In the genomic region with DNA sequence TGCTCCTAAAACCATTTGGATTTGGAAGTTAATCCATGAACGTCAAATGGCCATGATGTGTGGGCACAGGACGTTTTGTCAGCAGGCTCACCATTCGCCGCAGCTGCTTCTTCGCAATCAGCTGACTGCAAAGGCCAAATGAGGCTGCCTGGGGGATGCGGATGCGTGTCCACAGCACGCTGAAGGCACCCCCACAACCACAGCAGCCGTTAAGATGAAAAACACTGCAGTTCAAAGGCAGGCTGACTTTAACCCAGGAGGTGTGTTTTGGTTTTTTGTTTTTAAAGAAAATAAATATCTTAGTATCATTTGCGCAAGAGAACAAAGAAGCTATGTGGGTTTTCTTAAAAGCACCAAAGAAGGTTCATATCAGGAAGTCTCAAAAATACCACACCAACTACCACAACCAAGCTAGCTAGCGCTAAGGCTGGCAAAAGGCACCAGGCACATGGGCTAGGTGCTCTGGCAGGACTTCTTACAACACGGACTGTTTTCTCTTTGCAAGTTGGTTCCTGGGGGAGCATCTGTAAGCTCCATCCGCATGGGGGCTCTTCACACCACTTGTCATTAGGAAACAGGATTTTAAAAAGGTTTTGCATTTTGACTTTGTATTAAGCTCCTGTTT, we compare ENCODE assay signal across 11 cellular contexts. TPM values are rescaled to one million over a fixed set of nuclear protein-coding genes. Genes with fewer than 3 reads are reported as not detected.
A peak's percentile ranks its signal among the peaks of the same experiment; 100 is the strongest.
DNase-seq lines count a peak whose midpoint lies in the region; ATAC-seq and TF ChIP-seq lines count a peak whose summit lies in the region.
"Had no signal": no experiment of that assay in that cellular context is flagged by ENCODE, and none has a peak within 500 bp of the region (broad histone marks: within the 10 kb centered on the region; RNA-seq: fewer than 3 reads in every experiment).

No MANE protein-coding gene starts in this region.

- H3F3A ChIP-seq in PC-9 (ENCODE audit: insufficient read depth, low read depth), result no peaks in the 10 kb centered on the region

- CTCF ChIA-PET in PC-9 (lab: Charles Lee), result no interaction called here

- no peaks in the 10 kb centered on the region for H3K27me3 ChIP-seq in DND-41 (ENCODE audit: insufficient read depth, low read length, poor library complexity)
- H3K27me3 ChIP-seq in PC-9 (ENCODE audit: insufficient read depth, low read depth), result no peaks in the 10 kb centered on the region

- DNase-seq in DND-41 (peak; percentile 56), astrocyte of the spinal cord (ENCODE audit: low read depth, low spot score) (peak; percentile 77), NCI-H2227 (lab: John Stamatoyannopoulos, UW; ENCODE audit: unreplicated experiment) (no peak), PC-9 (no peak)
- DNase-seq in activated CD4-positive, alpha-beta T cell treated with anti-CD3 and anti-CD28 coated beads, Interleukin-2, amount 50 U/mL, for 48 hours, result peak; percentile 51 to 55
- peak; percentile 43 for DNase-seq in stimulated activated CD4-positive, alpha-beta T cell treated with anti-CD3 and anti-CD28 coated beads, Interleukin-2, amount 100 ng/mL, for 4 hours (ENCODE audit: low read depth)
- DNase-seq: C1 segment of cervical spinal cord, NCI-H2107, RPMI8226 had no signal

- intact Hi-C loops in PC-9 (cut with micrococcal nuclease; ENCODE audit: unreplicated experiment), result no loop called here

- ATAC-seq in DND-41 (ENCODE audit: insufficient read depth, low read depth), result peak; percentile 74
- no peak for ATAC-seq in GM21526 (IDR thresholded peaks at IDR 0.05; ENCODE audit: low FRiP score, unreplicated experiment)
- no peak for ATAC-seq in HG02571 (IDR thresholded peaks at IDR 0.05; ENCODE audit: unreplicated experiment)

- in situ Hi-C loops in astrocyte of the spinal cord (cut with HindIII; ENCODE audit: low sequenced_read_pairs), result no loop called here

- H3K4me3 ChIP-seq in DND-41 (ENCODE audit: low read depth in 1 of 2, low read length in 2 of 2), result no peak overlapping the region
- H3K4me3 ChIP-seq in astrocyte of the spinal cord (ENCODE audit: low read depth, low read length), result no peak overlapping the region
- H3K4me3 ChIP-seq in PC-9, result no peak overlapping the region

- H3K27ac ChIP-seq in DND-41 (ENCODE audit: low read length) (no peak overlapping the region), PC-9 (no peak overlapping the region)

- H3K9me2 ChIP-seq in PC-9 (ENCODE audit: insufficient read depth), result no peaks in the 10 kb centered on the region

- no peaks in the 10 kb centered on the region; the same call in 1 of the 2 replicates for H4K20me1 ChIP-seq in DND-41 (ENCODE audit: insufficient read depth, low read length)
- no peaks in the 10 kb centered on the region for H4K20me1 ChIP-seq in PC-9 (ENCODE audit: insufficient read depth)

- H2AFZ ChIP-seq in DND-41 (ENCODE audit: low read depth, low read length) (no peak overlapping the region), PC-9 (no peak overlapping the region)

- no peak overlapping the region for H3K4me2 ChIP-seq in DND-41 (ENCODE audit: insufficient read depth, low read length)
- no peak overlapping the region for H3K4me2 ChIP-seq in PC-9

- no peaks in the 10 kb centered on the region for H3K79me2 ChIP-seq in DND-41 (ENCODE audit: insufficient read depth, low read length)
- H3K79me2 ChIP-seq in PC-9 (ENCODE audit: low read depth), result no peaks in the 10 kb centered on the region

- no peak for TF ChIP-seq CTCF in DND-41 (IDR thresholded peaks at IDR 0.05; ENCODE audit: borderline replicate concordance, extremely low read depth, low read length, poor library complexity, severe bottlenecking)
- TF ChIP-seq CTCF in astrocyte of the spinal cord (IDR thresholded peaks at IDR 0.05; ENCODE audit: low read depth, low read length), result no peak
- TF ChIP-seq CTCF in PC-9 (conservative IDR thresholded peaks at IDR 0.05), result no peak

- no TSS peak for BruUV-seq in PC-9 (replicated peaks; lab: Mats Ljungman, UMichigan)

- no peak overlapping the region for H3K9ac ChIP-seq in DND-41 (ENCODE audit: low read depth, low read length)

- POLR2A ChIA-PET in PC-9 (lab: Charles Lee; ENCODE audit: unreplicated experiment), result no interaction called here

- H3K36me3 ChIP-seq in DND-41 (ENCODE audit: insufficient read depth, low read length) (peaks cover 89% of the 10 kb centered on the region), PC-9 (ENCODE audit: low read depth) (peaks cover 7% of the 10 kb centered on the region; the same call in 1 of the 2 replicates)

- H3K4me1 ChIP-seq in DND-41 (ENCODE audit: insufficient read depth, low read length) (no peaks in the 10 kb centered on the region), PC-9 (replicated peaks; ENCODE audit: insufficient read depth) (no peaks in the 10 kb centered on the region)

- H3K9me3 ChIP-seq in DND-41 (ENCODE audit: insufficient read depth, low read length, severe bottlenecking) (no peaks in the 10 kb centered on the region), PC-9 (ENCODE audit: insufficient read depth, low read depth) (no peaks in the 10 kb centered on the region)

RNA-seq across cellular contexts. Expression of gene NAP1L4, which starts 22.3 kb away (rescaled TPM):
- total RNA-seq in PC-9 (2021), result 73.3 and 86.7 TPM in 2 replicates

RNA-seq across cellular contexts. Expression of gene CARS1, which starts 42.8 kb away (rescaled TPM):
- 58.4 and 78.8 TPM in 2 replicates for total RNA-seq in PC-9 (2021)

Comparison
In these comparisons a context has a peak if more than half of its experiments do, and no peak if none do; other contexts are left out.
1. DNase-seq: peak in DND-41 (single experiment), activated CD4-positive, alpha-beta T cell treated with anti-CD3 and anti-CD28 coated beads, Interleukin-2, amount 50 U/mL, for 48 hours (2 of 2), astrocyte of the spinal cord (single experiment) and stimulated activated CD4-positive, alpha-beta T cell treated with anti-CD3 and anti-CD28 coated beads, Interleukin-2, amount 100 ng/mL, for 4 hours (single experiment); none in NCI-H2227 (single experiment) and PC-9 (0 of 2).